8 cellular contexts compared by ENCODE assay signal in the genomic region with DNA sequence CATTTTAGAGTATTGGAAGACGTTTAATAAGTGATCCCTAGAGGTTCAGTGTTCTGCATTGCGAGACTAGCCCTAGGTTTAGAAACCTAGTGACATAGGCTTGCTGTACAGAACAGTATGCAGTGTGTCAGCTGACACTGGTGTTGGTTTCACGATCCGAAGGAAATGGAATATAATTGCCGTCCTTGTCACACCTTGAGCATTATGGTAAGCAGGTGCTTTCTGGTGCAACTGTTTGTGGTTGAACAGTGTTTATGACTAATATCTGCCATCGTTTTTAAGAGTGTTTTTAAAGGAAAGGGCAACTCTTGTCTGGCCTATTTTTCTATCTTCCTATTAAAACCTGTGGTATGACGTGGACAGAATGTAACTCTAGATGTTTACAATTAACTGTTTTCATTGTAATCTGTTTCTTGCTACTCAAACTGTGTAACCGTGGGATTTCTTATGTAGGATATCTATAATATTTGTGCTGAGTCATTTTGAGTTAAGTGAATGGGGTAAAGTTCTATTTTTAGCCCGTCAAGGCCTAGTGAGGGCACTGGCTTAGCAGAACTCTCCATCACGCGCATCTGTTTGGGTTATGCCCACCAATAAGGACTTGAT. TPM values are rescaled to one million over a fixed set of nuclear protein-coding genes. Genes with fewer than 3 reads are reported as not detected.
DNase-seq lines count a peak whose midpoint lies in the region; ATAC-seq and TF ChIP-seq lines count a peak whose summit lies in the region.

No MANE protein-coding gene starts in this region.

- no peaks in the 10 kb centered on the region for H3K9me3 ChIP-seq in adrenal gland (replicated peaks in 1 of 3)
- peaks cover 0 to 11% of the 10 kb centered on the region in 2 donors for H3K9me3 ChIP-seq in left lung

- TF ChIP-seq POLR2A in adrenal gland (IDR thresholded peaks at IDR 0.05): no peak

- intact Hi-C loops in Right ventricle myocardium inferior (cut with DNase I) (loop anchor here (5.0 kb wide), 1 partner anchor 73 kb away; a partner anchor contains a TSS), cardiac septum (cut with DNase I) (loop anchor here (5.0 kb wide), 1 partner anchor 73 kb away; a partner anchor contains a TSS), adrenal gland (cut with DNase I) (no loop called here), left lung (cut with DNase I) (no loop called here)

- peak overlapping the region in 2 of 5 donors; percentile 54 to 68 for H3K27ac ChIP-seq in adrenal gland
- peak overlapping the region in 1 of 2 donors; percentile 23 for H3K27ac ChIP-seq in left lung

- H3K36me3 ChIP-seq in adrenal gland (replicated peaks in 1 of 2): peaks cover 0 to under 1% of the 10 kb centered on the region in 2 donors
- H3K36me3 ChIP-seq in left lung: peaks cover 0 to 51% of the 10 kb centered on the region in 2 donors

- no peaks in the 10 kb centered on the region for H3K27me3 ChIP-seq in adrenal gland
- H3K27me3 ChIP-seq in left lung: no peaks in the 10 kb centered on the region

- H3K4me1 ChIP-seq in adrenal gland (replicated peaks in 1 of 2) (peaks cover 18 to 24% of the 10 kb centered on the region in 2 donors), left lung (peaks cover 0 to 32% of the 10 kb centered on the region in 2 donors)

- DNase-seq in Right ventricle myocardium inferior (ENCODE audit: missing footprints) (no peak), cardiac septum (ENCODE audit: low spot score) (no peak), NCI-H2029 (lab: John Stamatoyannopoulos, UW) (peak; percentile 66), adrenal gland (peak in 4 of 7 donors; percentile 36 to 52 (median 40)), myocyte (ENCODE audit: low read depth) (peak; percentile 69), mucosa of gallbladder (ENCODE audit: low spot score) (no peak), left lung (no peak)

- peak; percentile 76 for ATAC-seq in Right ventricle myocardium inferior
- ATAC-seq in HG02588 (IDR thresholded peaks at IDR 0.05; ENCODE audit: unreplicated experiment): peak; percentile 92
- ATAC-seq in left lung: no peak

- TF ChIP-seq CTCF in adrenal gland (IDR thresholded peaks at IDR 0.05) (no peak), left lung (IDR thresholded peaks at IDR 0.05) (no peak)

- H3K4me3 ChIP-seq in adrenal gland (no peak overlapping the region), left lung (no peak overlapping the region)

- WGBS in adrenal gland, 4 donors: 50 to 63% (median 56%) methylated on average over 11 of the region's 11 CpGs

RNA-seq across cellular contexts. Expression of a gene that starts 53.8 kb away (rescaled TPM):
- total RNA-seq in Right ventricle myocardium inferior (36.1 TPM), cardiac septum (30.8 TPM), adrenal gland (100 to 1,000 TPM in 1 of 8 donors, 10 to 100 TPM in 7; 74.9 to 110 (median 84.3) TPM), myocyte (48.6 and 51.8 TPM in 2 replicates), mucosa of gallbladder (37.1 TPM), left lung (10 to 100 TPM; 45.6 to 73.4 TPM)
- polyA plus RNA-seq in adrenal gland: 10 to 100 TPM; 24.9 to 54.0 (median 28.2) TPM
- 31.4 TPM for polyA plus RNA-seq in myocyte (2012)

Comparison
In these comparisons a context has a peak if more than half of its experiments do, and no peak if none do; other contexts are left out.
1. DNase-seq: peak in NCI-H2029 (single experiment), adrenal gland (4 of 7) and myocyte (single experiment); none in Right ventricle myocardium inferior (single experiment), cardiac septum (single experiment), mucosa of gallbladder (single experiment) and left lung (0 of 2).
2. intact Hi-C loops: an anchor here in Right ventricle myocardium inferior (5.0 kb wide) and cardiac septum (5.0 kb wide); none called in adrenal gland and left lung.